Comparison of ENCODE assay signal across 1 cellular context in the genomic region with DNA sequence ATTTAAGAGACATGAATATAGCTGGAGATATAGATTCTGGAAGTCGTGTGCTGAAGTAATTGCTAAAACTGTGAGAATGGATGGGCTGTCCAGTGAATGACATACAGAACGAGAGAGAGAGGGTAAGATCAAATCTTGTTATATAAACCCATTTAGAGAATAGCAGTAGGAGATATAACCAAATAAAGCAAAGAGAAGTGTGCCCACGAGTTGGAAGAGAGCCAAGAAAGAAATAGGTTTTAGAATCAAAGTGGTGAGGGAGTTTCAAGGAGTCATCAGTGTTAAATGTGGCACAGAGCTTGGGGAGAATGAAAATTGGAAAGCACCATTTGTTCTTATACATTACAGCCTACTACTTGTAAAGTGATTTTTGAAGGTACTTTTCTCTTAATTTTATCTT.
A peak's percentile ranks its signal among the peaks of the same experiment; 100 is the strongest.
TF ChIP-seq lines count a peak whose summit lies in the region.

No MANE protein-coding gene starts in this region.

TF ChIP-seq in GM12878, 131 proteins besides CTCF, POLR2A, EP300 and RAD21:
- no peak for TF ChIP-seq CHD4 (IDR thresholded peaks at IDR 0.05)
- peak; percentile 54 for TF ChIP-seq SMAD1 (IDR thresholded peaks at IDR 0.05; ENCODE audit: low read depth, partially characterized antibody)
TF ChIP-seq in GM12878: peak in this region for 1.
